In genomic region chr1:113995382-113995781, GRCh38 we compare ENCODE assay signal across 9 cellular contexts.
"Had no signal": no experiment of that assay in that cellular context is flagged by ENCODE, and none has a peak within 500 bp of the region (broad histone marks: within the 10 kb centered on the region; RNA-seq: fewer than 3 reads in every experiment).

No MANE protein-coding gene starts in this region.

- H3K27ac ChIP-seq: GM23248, HL-60, KMS-11 had no signal

- ATAC-seq: HCT116 had no signal

- H3K4me3 ChIP-seq: GM23248, HAP-1 had no signal

- H3K9ac ChIP-seq: GM23248, KMS-11 had no signal

- H3K4me2 ChIP-seq: KMS-11 had no signal

- H3K4me1 ChIP-seq: HAP-1 had no signal

- H3K36me3 ChIP-seq: HAP-1 had no signal

- DNase-seq: GM23248, GOT3, H7, IMR-90, KBM-7 had no signal

- H2AFZ ChIP-seq: GM23248 had no signal
